ENCODE assay signal across 24 cellular contexts in the genomic region with DNA sequence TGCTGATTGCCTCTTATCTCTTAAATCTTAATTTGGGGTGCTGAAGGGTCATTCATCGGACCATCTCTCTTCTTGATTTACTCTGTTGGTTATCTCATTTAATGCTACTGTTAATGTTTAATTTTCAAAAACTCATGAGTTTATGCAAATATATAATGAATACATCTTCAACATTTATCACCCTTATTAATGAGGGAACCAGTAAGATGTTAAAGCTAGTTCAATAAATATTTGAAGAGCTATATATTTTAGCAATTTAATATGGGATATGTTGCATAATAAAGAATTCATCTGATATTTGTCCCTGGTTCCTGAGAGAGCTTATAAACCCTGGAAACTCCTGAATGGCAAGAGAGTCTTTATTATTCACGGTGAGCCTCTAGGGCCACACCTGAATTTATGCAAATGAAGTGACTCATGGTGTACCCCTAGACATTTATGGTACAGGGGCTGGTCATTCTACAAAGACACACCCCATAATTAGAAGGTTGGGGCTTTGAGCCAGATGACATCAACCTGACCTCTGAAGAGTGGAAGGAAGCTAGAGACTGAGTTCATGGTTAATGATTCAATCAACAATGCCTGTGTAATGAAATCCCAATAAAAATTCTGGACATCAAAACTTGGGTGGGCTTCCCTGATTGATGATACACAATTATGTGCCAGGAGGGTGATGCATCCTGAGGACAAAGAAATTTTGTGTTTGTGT.
"Had no signal": no experiment of that assay in that cellular context is flagged by ENCODE, and none has a peak within 500 bp of the region (broad histone marks: within the 10 kb centered on the region; RNA-seq: fewer than 3 reads in every experiment).

No MANE protein-coding gene starts in this region.

- FAIRE-seq: kidney had no signal

- H3K9me3 ChIP-seq: breast epithelium, colonic mucosa, left lung, neutrophil, ovary, prostate gland, right atrium auricular region, tibial artery had no signal

- DNase-seq: activated CD4-positive, alpha-beta memory T cell treated with anti-CD3 and anti-CD28 coated beads for 36 hours; activated CD4-positive, alpha-beta T cell treated with anti-CD3 and anti-CD28 coated beads for 48 hours; activated CD4-positive, CD25-positive, alpha-beta regulatory T cell; activated effector memory CD4-positive, alpha-beta T cell treated with Interleukin-2 at 50 U/mL for 16 hours; activated naive CD4-positive, alpha-beta T cell treated with anti-CD3 and anti-CD28 coated beads for 36 hours; activated naive CD8-positive, alpha-beta T cell treated with anti-CD3 and anti-CD28 coated beads, Interleukin-2, amount 10 ng/mL, durations not matched to agents 7 days and 5 days; activated T-cell treated with anti-CD3 and anti-CD28 coated beads, Interleukin-2, amount 50 U/mL, for 72 hours; amniotic stem cell; colonic mucosa; endodermal cell; foreskin keratinocyte; kidney; left lung; midbrain; ovary; stimulated activated CD4-positive, alpha-beta T cell treated with anti-CD3 and anti-CD28 coated beads, Interleukin-12 subunit alpha, Interleukin-12 subunit beta, amount 100 ng/mL, for 4 hours; stimulated activated naive CD8-positive, alpha-beta T cell treated with anti-CD3 and anti-CD28 coated beads, Interleukin-15, amount 100 ng/mL, for 72 hours; T-helper 17 cell; tibial artery had no signal

- ATAC-seq: activated T-cell treated with anti-CD3 and anti-CD28 coated beads, Interleukin-2, amount 50 U/mL, for 72 hours; foreskin keratinocyte; left lung; stimulated activated naive CD8-positive, alpha-beta T cell treated with anti-CD3 and anti-CD28 coated beads, Interleukin-15, amount 100 ng/mL, for 72 hours; T-helper 17 cell had no signal

- H3K27me3 ChIP-seq: breast epithelium, colonic mucosa, foreskin keratinocyte, left lung, neutrophil, ovary, right atrium auricular region, tibial artery had no signal

- H3K27ac ChIP-seq: breast epithelium, colonic mucosa, foreskin keratinocyte, left lung, neutrophil, ovary, prostate gland, right atrium auricular region, tibial artery had no signal

- H3K4me3 ChIP-seq: breast epithelium, colonic mucosa, left lung, lung, ovary, prostate gland, right atrium auricular region, tibial artery had no signal

- H3K4me1 ChIP-seq: breast epithelium, colonic mucosa, left lung, prostate gland, right atrium auricular region, tibial artery had no signal

- H3K36me3 ChIP-seq: breast epithelium, colonic mucosa, left lung, neutrophil, ovary, prostate gland, right atrium auricular region, tibial artery had no signal
